ENCODE assay signal across 23 cellular contexts in the genomic region with DNA sequence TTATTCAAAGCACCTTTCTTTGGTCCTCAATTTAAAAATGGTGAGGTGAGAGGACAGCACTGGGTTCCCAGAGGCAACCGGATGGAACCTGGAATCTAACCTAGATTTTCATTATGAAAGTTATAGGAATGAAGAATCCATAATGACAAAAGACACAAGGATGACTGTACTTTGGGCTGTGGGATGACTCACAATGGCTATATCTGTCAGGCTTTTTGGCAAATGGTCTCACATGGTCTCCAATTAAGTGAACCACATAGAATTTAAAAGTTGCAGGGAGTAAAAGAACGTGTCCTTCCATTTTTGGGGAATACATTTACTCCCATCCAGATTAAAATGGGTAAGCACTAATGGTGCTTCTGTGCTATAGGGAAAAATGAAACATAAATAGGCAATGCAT. TPM values are rescaled to one million over a fixed set of nuclear protein-coding genes. Genes with fewer than 3 reads are reported as not detected.
A peak's percentile ranks its signal among the peaks of the same experiment; 100 is the strongest.
DNase-seq lines count a peak whose midpoint lies in the region; TF ChIP-seq lines count a peak whose summit lies in the region.
"Had no signal": no experiment of that assay in that cellular context is flagged by ENCODE, and none has a peak within 500 bp of the region (broad histone marks: within the 10 kb centered on the region; RNA-seq: fewer than 3 reads in every experiment).

No MANE protein-coding gene starts in this region.

- H3K27me3 ChIP-seq in BLaER1: no peaks in the 10 kb centered on the region
- H3K27me3 ChIP-seq: adrenal gland, neutrophil had no signal

- no peak for TF ChIP-seq CTCF in HFFc6 (IDR thresholded peaks at IDR 0.05)
- TF ChIP-seq CTCF in astrocyte of the cerebellum (IDR thresholded peaks at IDR 0.05; ENCODE audit: low read depth, low read length, missing control alignments): no peak

- in situ Hi-C loops in astrocyte of the cerebellum (cut with HindIII; ENCODE audit: low sequenced_read_pairs): no loop called here

- no peak overlapping the region for H3K27ac ChIP-seq in BLaER1
- H3K27ac ChIP-seq: adrenal gland, neutrophil, skin epidermis had no signal

- DNase-seq in HFFc6: peak; percentile 32
- DNase-seq in astrocyte of the cerebellum (ENCODE audit: low read depth): peak; percentile 8
- peak; percentile 54 for DNase-seq in foreskin melanocyte
- DNase-seq in effector CD4-positive, alpha-beta T cell: no peak
- no peak for DNase-seq in activated CD4-positive, alpha-beta T cell treated with anti-CD3 and anti-CD28 coated beads, Interleukin-2, amount 50 U/mL, for 4 hours
- no peak for DNase-seq in ureter (ENCODE audit: low spot score)
- no peak for DNase-seq in inferior parietal cortex (ENCODE audit: extremely low spot score)
- DNase-seq: activated naive CD4-positive, alpha-beta T cell treated with Interleukin-2 at 50 U/mL for 16 hours; activated T-cell treated with anti-CD3 and anti-CD28 coated beads, Interleukin-2, amount 50 U/mL, for 1 hour; adrenal gland; CD4-positive, CD25-positive, alpha-beta regulatory T cell; head of caudate nucleus; Karpas-422; left colon; mesenchymal stem cell; NCI-H1694 treated with DMSO at 0.1 percent for 48 hours; NCI-H2171; NCI-H524 had no signal

- H4K20me1 ChIP-seq in BLaER1: no peaks in the 10 kb centered on the region

- no peaks in the 10 kb centered on the region for H3K9me3 Mint-ChIP-seq in HFFc6

- no peaks in the 10 kb centered on the region for H3K9me3 ChIP-seq in BLaER1
- H3K9me3 ChIP-seq: adrenal gland, neutrophil had no signal

- peaks cover 40% of the 10 kb centered on the region for H3K4me1 Mint-ChIP-seq in HFFc6 (ENCODE audit: low read depth)
- H3K4me1 Mint-ChIP-seq: CD4-positive, CD25-positive, alpha-beta regulatory T cell had no signal

- peaks cover 10% of the 10 kb centered on the region for H3K4me1 ChIP-seq in BLaER1
- H3K4me1 ChIP-seq: adrenal gland had no signal

- peak overlapping the region; percentile 45; the same call in 1 of the 2 replicates for H3K27ac Mint-ChIP-seq in HFFc6
- H3K27ac Mint-ChIP-seq: CD4-positive, CD25-positive, alpha-beta regulatory T cell had no signal

- H3K36me3 Mint-ChIP-seq in HFFc6 (ENCODE audit: low read depth): no peaks in the 10 kb centered on the region
- H3K36me3 Mint-ChIP-seq: CD4-positive, CD25-positive, alpha-beta regulatory T cell had no signal

- H3K9ac ChIP-seq in BLaER1: no peak overlapping the region

- H3K27me3 Mint-ChIP-seq in HFFc6 (ENCODE audit: insufficient read depth): no peaks in the 10 kb centered on the region; the same call in 1 of the 2 replicates
- H3K27me3 Mint-ChIP-seq: CD4-positive, CD25-positive, alpha-beta regulatory T cell had no signal

- peak overlapping the region; percentile 30; the same call in 1 of the 2 replicates for H3K4me2 ChIP-seq in BLaER1

- H3K36me3 ChIP-seq in BLaER1: no peaks in the 10 kb centered on the region
- H3K36me3 ChIP-seq: adrenal gland, neutrophil had no signal

- H3K4me3 ChIP-seq in BLaER1 (no peak overlapping the region), astrocyte of the cerebellum (ENCODE audit: low read depth, low read length) (no peak overlapping the region)
- H3K4me3 ChIP-seq: adrenal gland, skin epidermis had no signal

- H3K4me3 Mint-ChIP-seq in HFFc6: peak overlapping the region; percentile 61; the same call in 1 of the 2 replicates
- H3K4me3 Mint-ChIP-seq: CD4-positive, CD25-positive, alpha-beta regulatory T cell had no signal

RNA-seq across cellular contexts. Expression of a gene that starts 31.8 kb away (rescaled TPM):
- total RNA-seq in HFFc6 (2021; fragmentation: NEBNext Ultra II Directional; extraction: Animal tissue kit (Norgen Biotek cat#: 25700)): 10 to 100 TPM in 2 of 6 experiments, 1 to 10 TPM in 4; 1.5 to 10.3 (median 9.3) TPM
- total RNA-seq in ureter: 0.36 TPM
- total RNA-seq: CD4-positive, CD25-positive, alpha-beta regulatory T cell; G401; T-helper 1 cell treated with Interleukin-12 subunit alpha and Interleukin-12 subunit beta and Interleukin-4 antibody, amounts not matched to agents 30 ng/mL and 1 ng/mL, for 36 hours had no signal

Comparison
In these comparisons a context has a peak if more than half of its experiments do, and no peak if none do; other contexts are left out.
1. DNase-seq: peak in HFFc6 (single experiment), astrocyte of the cerebellum (single experiment) and foreskin melanocyte (single experiment); none in effector CD4-positive, alpha-beta T cell (single experiment), activated CD4-positive, alpha-beta T cell treated with anti-CD3 and anti-CD28 coated beads, Interleukin-2, amount 50 U/mL, for 4 hours (0 of 2), ureter (single experiment) and inferior parietal cortex (single experiment).